Comparison of ENCODE assay signal across 1 cellular context in the genomic region with DNA sequence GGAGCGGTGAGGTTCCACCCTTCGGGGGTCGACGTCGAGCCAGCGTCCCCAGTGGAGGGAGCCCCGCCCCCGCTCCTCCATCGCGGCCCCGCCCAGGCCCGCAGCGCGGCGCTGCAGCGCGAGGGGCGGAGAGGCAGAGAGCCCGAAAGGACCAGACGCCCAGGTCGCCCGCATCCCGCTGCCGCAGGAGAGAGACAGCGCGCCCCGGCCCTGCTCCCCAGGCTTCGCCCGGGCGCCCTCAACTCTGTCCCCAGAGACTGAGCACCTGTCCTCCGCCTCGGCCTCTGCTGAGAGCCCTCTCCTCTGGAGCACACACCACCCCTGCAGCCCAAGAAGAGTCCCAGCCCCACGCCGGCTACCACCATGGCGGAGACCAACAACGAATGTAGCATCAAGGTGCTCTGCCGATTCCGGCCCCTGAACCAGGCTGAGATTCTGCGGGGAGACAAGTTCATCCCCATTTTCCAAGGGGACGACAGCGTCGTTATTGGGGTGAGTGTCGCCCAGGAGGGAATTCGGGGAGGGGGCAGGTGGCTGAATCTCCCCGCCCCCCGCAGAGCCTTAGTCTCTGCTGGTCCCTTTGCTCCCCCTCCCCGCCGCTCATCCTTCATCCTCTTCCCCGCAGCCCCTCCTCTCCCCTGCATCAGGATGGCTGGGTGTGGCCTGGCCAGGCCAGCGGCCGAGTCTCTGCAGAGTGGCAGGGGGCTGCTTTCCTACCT.
TF ChIP-seq lines count a peak whose summit lies in the region.

A gene (plus strand): TSS at position 136 of the 719 bp plus-strand sequence. CDS start 228 bp downstream, at position 364.

TF ChIP-seq in GM23338, 12 proteins besides CTCF, POLR2A, EP300 and RAD21 (continued from another document):
- TF ChIP-seq, protein P1, sequence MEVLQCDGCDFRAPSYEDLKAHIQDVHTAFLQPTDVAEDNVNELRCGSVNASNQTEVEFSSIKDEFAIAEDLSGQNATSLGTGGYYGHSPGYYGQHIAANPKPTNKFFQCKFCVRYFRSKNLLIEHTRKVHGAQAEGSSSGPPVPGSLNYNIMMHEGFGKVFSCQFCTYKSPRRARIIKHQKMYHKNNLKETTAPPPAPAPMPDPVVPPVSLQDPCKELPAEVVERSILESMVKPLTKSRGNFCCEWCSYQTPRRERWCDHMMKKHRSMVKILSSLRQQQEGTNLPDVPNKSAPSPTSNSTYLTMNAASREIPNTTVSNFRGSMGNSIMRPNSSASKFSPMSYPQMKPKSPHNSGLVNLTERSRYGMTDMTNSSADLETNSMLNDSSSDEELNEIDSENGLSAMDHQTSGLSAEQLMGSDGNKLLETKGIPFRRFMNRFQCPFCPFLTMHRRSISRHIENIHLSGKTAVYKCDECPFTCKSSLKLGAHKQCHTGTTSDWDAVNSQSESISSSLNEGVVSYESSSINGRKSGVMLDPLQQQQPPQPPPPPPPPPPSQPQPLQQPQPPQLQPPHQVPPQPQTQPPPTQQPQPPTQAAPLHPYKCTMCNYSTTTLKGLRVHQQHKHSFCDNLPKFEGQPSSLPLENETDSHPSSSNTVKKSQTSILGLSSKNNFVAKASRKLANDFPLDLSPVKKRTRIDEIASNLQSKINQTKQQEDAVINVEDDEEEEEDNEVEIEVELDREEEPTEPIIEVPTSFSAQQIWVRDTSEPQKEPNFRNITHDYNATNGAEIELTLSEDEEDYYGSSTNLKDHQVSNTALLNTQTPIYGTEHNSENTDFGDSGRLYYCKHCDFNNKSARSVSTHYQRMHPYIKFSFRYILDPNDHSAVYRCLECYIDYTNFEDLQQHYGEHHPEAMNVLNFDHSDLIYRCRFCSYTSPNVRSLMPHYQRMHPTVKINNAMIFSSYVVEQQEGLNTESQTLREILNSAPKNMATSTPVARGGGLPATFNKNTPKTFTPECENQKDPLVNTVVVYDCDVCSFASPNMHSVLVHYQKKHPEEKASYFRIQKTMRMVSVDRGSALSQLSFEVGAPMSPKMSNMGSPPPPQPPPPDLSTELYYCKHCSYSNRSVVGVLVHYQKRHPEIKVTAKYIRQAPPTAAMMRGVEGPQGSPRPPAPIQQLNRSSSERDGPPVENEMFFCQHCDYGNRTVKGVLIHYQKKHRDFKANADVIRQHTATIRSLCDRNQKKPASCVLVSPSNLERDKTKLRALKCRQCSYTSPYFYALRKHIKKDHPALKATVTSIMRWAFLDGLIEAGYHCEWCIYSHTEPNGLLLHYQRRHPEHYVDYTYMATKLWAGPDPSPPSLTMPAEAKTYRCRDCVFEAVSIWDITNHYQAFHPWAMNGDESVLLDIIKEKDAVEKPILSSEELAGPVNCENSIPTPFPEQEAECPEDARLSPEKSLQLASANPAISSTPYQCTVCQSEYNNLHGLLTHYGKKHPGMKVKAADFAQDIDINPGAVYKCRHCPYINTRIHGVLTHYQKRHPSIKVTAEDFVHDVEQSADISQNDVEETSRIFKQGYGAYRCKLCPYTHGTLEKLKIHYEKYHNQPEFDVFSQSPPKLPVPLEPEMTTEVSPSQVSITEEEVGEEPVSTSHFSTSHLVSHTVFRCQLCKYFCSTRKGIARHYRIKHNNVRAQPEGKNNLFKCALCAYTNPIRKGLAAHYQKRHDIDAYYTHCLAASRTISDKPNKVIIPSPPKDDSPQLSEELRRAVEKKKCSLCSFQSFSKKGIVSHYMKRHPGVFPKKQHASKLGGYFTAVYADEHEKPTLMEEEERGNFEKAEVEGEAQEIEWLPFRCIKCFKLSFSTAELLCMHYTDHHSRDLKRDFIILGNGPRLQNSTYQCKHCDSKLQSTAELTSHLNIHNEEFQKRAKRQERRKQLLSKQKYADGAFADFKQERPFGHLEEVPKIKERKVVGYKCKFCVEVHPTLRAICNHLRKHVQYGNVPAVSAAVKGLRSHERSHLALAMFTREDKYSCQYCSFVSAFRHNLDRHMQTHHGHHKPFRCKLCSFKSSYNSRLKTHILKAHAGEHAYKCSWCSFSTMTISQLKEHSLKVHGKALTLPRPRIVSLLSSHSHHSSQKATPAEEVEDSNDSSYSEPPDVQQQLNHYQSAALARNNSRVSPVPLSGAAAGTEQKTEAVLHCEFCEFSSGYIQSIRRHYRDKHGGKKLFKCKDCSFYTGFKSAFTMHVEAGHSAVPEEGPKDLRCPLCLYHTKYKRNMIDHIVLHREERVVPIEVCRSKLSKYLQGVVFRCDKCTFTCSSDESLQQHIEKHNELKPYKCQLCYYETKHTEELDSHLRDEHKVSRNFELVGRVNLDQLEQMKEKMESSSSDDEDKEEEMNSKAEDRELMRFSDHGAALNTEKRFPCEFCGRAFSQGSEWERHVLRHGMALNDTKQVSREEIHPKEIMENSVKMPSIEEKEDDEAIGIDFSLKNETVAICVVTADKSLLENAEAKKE (CRISPR knock-in tag; IDR thresholded peaks at IDR 0.05): no peak
TF ChIP-seq in GM23338: peak in this region for 1.
